Comparison of ENCODE assay signal across 10 cellular contexts in the genomic region with DNA sequence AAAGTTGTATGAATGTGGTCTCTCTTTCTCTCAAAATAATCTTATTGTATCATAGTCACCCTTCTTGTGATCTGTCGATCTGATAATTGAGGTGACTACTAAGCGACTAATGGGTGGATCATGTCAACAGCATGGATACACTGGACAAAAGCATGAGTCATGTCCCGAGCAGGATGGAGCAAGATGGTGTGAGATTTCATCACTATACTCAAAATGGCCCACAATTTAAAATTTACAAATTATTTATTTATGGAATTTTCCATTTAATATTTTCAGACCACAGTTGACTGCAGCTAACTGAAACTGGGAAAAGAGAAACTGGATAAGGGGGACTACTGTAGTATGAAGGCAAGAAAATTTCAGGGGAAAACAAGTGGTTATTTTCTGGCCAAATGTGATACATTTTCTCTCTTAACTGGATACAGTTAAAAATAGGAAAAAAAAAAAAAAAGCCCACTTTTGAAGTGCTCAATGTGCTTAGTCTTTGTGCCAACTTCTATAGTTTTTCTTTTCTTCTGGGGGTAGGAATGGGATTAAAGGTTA. TPM values are rescaled to one million over a fixed set of nuclear protein-coding genes. Genes with fewer than 3 reads are reported as not detected.
DNase-seq lines count a peak whose midpoint lies in the region; ATAC-seq and TF ChIP-seq lines count a peak whose summit lies in the region.
"Had no signal": no experiment of that assay in that cellular context is flagged by ENCODE, and none has a peak within 500 bp of the region (broad histone marks: within the 10 kb centered on the region; RNA-seq: fewer than 3 reads in every experiment).

No MANE protein-coding gene starts in this region.

- peaks cover 31 to 77% (median 56%) of the 10 kb centered on the region in 10 experiments for H3K4me1 ChIP-seq in BLaER1 treated with 17β-estradiol and CSF1 and Interleukin-3, amounts not matched to agents 10 nM and 100 nM

- no peaks in the 10 kb centered on the region for H3K4me1 Mint-ChIP-seq in WTC11

- H3K27ac Mint-ChIP-seq in WTC11 = no peak overlapping the region

- H3K9ac ChIP-seq in BLaER1 treated with 17β-estradiol and CSF1 and Interleukin-3, amounts not matched to agents 10 nM and 100 nM = peak overlapping the region in 2 of 11 experiments; percentile 12 to 23; a peak in 2 of 22 replicates

- in situ Hi-C loops in GM13977 (cut with MboI; ENCODE audit: low pct_unique_long_range_greater_than_20kb, low sequenced_read_pairs, unreplicated experiment) = no loop called here

- peaks cover 3 to 53% (median 26%) of the 10 kb centered on the region in 11 experiments; a peak in 20 of 22 replicates for H3K9me3 ChIP-seq in BLaER1 treated with 17β-estradiol and CSF1 and Interleukin-3, amounts not matched to agents 10 nM and 100 nM (replicated peaks in 1 of 11)

- H3K4me3 ChIP-seq in BLaER1 treated with 17β-estradiol and CSF1 and Interleukin-3, amounts not matched to agents 10 nM and 100 nM = peak overlapping the region in 2 of 10 experiments; percentile 11 to 12; a peak in 1 of 20 replicates
- no peak overlapping the region for H3K4me3 ChIP-seq in kidney epithelial cell (ENCODE audit: low read depth, low read length)

- peaks cover 1% of the 10 kb centered on the region for H3K9me3 Mint-ChIP-seq in WTC11

- no peak overlapping the region for H3K4me3 Mint-ChIP-seq in WTC11

- H3K27me3 Mint-ChIP-seq in WTC11 (ENCODE audit: low read depth) = no peaks in the 10 kb centered on the region

- no peaks in the 10 kb centered on the region for H3K27me3 ChIP-seq in BLaER1 treated with 17β-estradiol and CSF1 and Interleukin-3, amounts not matched to agents 10 nM and 100 nM
- H3K27me3 ChIP-seq in kidney epithelial cell (ENCODE audit: control insufficient read depth, insufficient read depth, low read length) = no peaks in the 10 kb centered on the region

- peak; percentile 79 for DNase-seq in HPDE6-E6E7 (ENCODE audit: extremely low spot score)
- DNase-seq in WTC11 (ENCODE audit: low spot score) = no peak
- peak; percentile 63 for DNase-seq in kidney epithelial cell (ENCODE audit: low read depth)
- no peak for DNase-seq in NCI-H1092 (lab: John Stamatoyannopoulos, UW)
- DNase-seq in GM13977 (ENCODE audit: low spot score) = no peak
- DNase-seq: activated CD4-positive, alpha-beta T cell treated with anti-CD3 and anti-CD28 coated beads, Interleukin-2, amount 50 U/mL, for 4 hours; NCI-H345 had no signal

- POLR2A ChIA-PET in WTC11 (lab: Charles Lee) = no interaction called here

- H3K4me2 ChIP-seq in BLaER1 treated with 17β-estradiol and CSF1 and Interleukin-3, amounts not matched to agents 10 nM and 100 nM = peak overlapping the region; percentile 10 to 75 (median 49); a peak in 19 of 22 replicates

- CTCF ChIA-PET in WTC11 (lab: Charles Lee) = no interaction called here

- H3K27ac ChIP-seq in BLaER1 treated with 17β-estradiol and CSF1 and Interleukin-3, amounts not matched to agents 10 nM and 100 nM = peak overlapping the region in 10 of 11 experiments; percentile 17 to 63 (median 58); a peak in 20 of 22 replicates

- no peaks in the 10 kb centered on the region; a peak in 2 of 22 replicates for H4K20me1 ChIP-seq in BLaER1 treated with 17β-estradiol and CSF1 and Interleukin-3, amounts not matched to agents 10 nM and 100 nM

- ATAC-seq in WTC11 (no peak), GM21786 (IDR thresholded peaks at IDR 0.05; ENCODE audit: unreplicated experiment) (no peak), HG03280 (IDR thresholded peaks at IDR 0.05; ENCODE audit: unreplicated experiment) (no peak)

- TF ChIP-seq CTCF in WTC11 (IDR thresholded peaks at IDR 0.05) (no peak), kidney epithelial cell (IDR thresholded peaks at IDR 0.05; ENCODE audit: insufficient read depth, low read length, poor library complexity, severe bottlenecking) (no peak), GM13977 (IDR thresholded peaks at IDR 0.05; ENCODE audit: extremely low read depth, insufficient read depth, missing control alignments) (no peak)

- H3K36me3 Mint-ChIP-seq in WTC11 = no peaks in the 10 kb centered on the region

- H3K36me3 ChIP-seq in BLaER1 treated with 17β-estradiol and CSF1 and Interleukin-3, amounts not matched to agents 10 nM and 100 nM = peaks cover 0 to 47% (median 17%) of the 10 kb centered on the region in 11 experiments; a peak in 17 of 22 replicates
- no peaks in the 10 kb centered on the region for H3K36me3 ChIP-seq in kidney epithelial cell (ENCODE audit: control insufficient read depth, insufficient read depth, low read length)

TF ChIP-seq in WTC11, 78 proteins besides CTCF, POLR2A, EP300 and RAD21:
- TF ChIP-seq GABPB1 (CRISPR knock-in tag; IDR thresholded peaks at IDR 0.05) (peak; percentile 94), SMAD4 (CRISPR knock-in tag; IDR thresholded peaks at IDR 0.05) (no peak), FOXK1 (CRISPR knock-in tag; IDR thresholded peaks at IDR 0.05) (no peak), ZBTB21 (CRISPR knock-in tag; IDR thresholded peaks at IDR 0.05; ENCODE audit: borderline replicate concordance) (no peak)

RNA-seq across cellular contexts. Expression of a gene that starts 25.3 kb away (rescaled TPM):
- total RNA-seq in WTC11 (2021) (0.22 to 0.23 TPM (median 0.23 TPM) in 3 replicates), kidney epithelial cell (1.5 and 1.6 TPM in 2 replicates)

Comparison
In these comparisons a context has a peak if more than half of its experiments do, and no peak if none do; other contexts are left out.
1. DNase-seq: peak in HPDE6-E6E7 (single experiment) and kidney epithelial cell (single experiment); none in WTC11 (single experiment), NCI-H1092 (single experiment) and GM13977 (single experiment).